1 cellular context compared by ENCODE assay signal in genomic region chr6:109290143-109290931, GRCh38.
TF ChIP-seq lines count a peak whose summit lies in the region.

No MANE protein-coding gene starts in this region.

TF ChIP-seq in IMR-90, 13 proteins besides CTCF, POLR2A, EP300 and RAD21:
- TF ChIP-seq RFX5 (IDR thresholded peaks at IDR 0.05; ENCODE audit: low read depth, low read length) (no peak), CHD1 (IDR thresholded peaks at IDR 0.05; ENCODE audit: low read depth, low read length) (no peak), SMC3 (IDR thresholded peaks at IDR 0.05; ENCODE audit: low read depth, low read length) (no peak), FOS (IDR thresholded peaks at IDR 0.05; ENCODE audit: low read depth, low read length) (no peak), ELK1 (IDR thresholded peaks at IDR 0.05; ENCODE audit: borderline replicate concordance, low read depth, low read length) (no peak), MXI1 (IDR thresholded peaks at IDR 0.05; ENCODE audit: borderline replicate concordance, low read depth, low read length) (no peak), CEBPB (IDR thresholded peaks at IDR 0.05; ENCODE audit: low read depth, low read length) (no peak)
